Comparison of ENCODE assay signal across 1 cellular context in the genomic region with DNA sequence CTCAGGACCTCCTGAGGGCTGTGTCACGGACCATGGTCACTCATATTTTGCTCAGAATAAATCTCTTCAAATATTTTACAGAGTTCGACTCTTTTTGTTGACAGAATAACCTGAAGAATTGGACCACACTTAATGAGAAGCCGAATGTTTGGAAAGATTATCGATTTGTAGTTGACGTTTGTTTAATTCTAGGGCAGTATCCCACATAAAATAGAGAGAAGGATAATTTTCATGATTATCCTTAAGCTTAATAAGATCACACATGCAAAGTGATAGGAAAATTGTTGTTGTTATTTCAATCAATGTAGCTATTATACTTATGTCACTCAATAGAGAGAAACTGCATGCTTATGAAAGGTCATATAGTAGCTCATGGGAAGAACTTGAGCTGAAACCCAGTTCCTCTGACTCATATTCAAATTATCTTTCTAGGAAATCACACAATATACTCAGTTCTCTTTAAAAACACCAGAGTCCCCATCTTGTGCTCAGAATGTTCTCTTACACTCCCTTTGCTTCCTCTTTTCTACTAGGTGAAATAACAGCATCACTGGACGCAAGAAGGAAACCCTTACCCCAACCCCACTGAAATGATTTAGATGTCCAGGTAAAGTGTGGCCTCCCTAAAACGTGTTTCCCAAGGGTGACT.
TF ChIP-seq lines count a peak whose summit lies in the region.

No MANE protein-coding gene starts in this region.

TF ChIP-seq in GM12878, 131 proteins besides CTCF, POLR2A, EP300 and RAD21 (continued from another document and continues in another):
- no peak for TF ChIP-seq SKIL (IDR thresholded peaks at IDR 0.05; ENCODE audit: low read depth, poor library complexity, severe bottlenecking)
- peak; percentile 92 for TF ChIP-seq MLLT1 (IDR thresholded peaks at IDR 0.05)
- TF ChIP-seq TCF7 (IDR thresholded peaks at IDR 0.05; ENCODE audit: borderline replicate concordance) = no peak
- no peak for TF ChIP-seq POLR2AphosphoS2 (IDR thresholded peaks at IDR 0.05; ENCODE audit: low read depth, low read length)
- TF ChIP-seq JUNB (IDR thresholded peaks at IDR 0.05) = no peak
- no peak for TF ChIP-seq HCFC1 (IDR thresholded peaks at IDR 0.05; ENCODE audit: low read length)
- TF ChIP-seq GATAD2B (conservative IDR thresholded peaks at IDR 0.05; ENCODE audit: low read depth) = 0 out of 2 replicates have a peak, but pooled peaks have one; percentile 40
- TF ChIP-seq IRF4 (IDR thresholded peaks at IDR 0.05; ENCODE audit: low read depth, low read length) = no peak
- 0 out of 3 replicates have a peak, but pooled peaks have one; percentile 28 for TF ChIP-seq POU2F2 (IDR thresholded peaks at IDR 0.05; ENCODE audit: borderline replicate concordance, low read depth, low read length)
- TF ChIP-seq KLF5 (IDR thresholded peaks at IDR 0.05; ENCODE audit: partially characterized antibody) = no peak
- TF ChIP-seq NFYA (IDR thresholded peaks at IDR 0.05; ENCODE audit: borderline replicate concordance, low read depth, low read length) = no peak
- no peak for TF ChIP-seq CEBPB (IDR thresholded peaks at IDR 0.05; ENCODE audit: borderline replicate concordance in 1 of 2, low read depth in 2 of 2, low read length in 2 of 2)
- TF ChIP-seq LARP7 (IDR thresholded peaks at IDR 0.05) = no peak
- TF ChIP-seq RCOR1 (conservative IDR thresholded peaks at IDR 0.05; ENCODE audit: low read depth, low read length) = no peak
- no peak for TF ChIP-seq GABPA (IDR thresholded peaks at IDR 0.05; ENCODE audit: low read depth)
- no peak for TF ChIP-seq BRCA1 (IDR thresholded peaks at IDR 0.05; ENCODE audit: low read depth, low read length)
- no peak for TF ChIP-seq E2F8 (IDR thresholded peaks at IDR 0.05; ENCODE audit: low read depth, partially characterized antibody)
- TF ChIP-seq SIX5 (IDR thresholded peaks at IDR 0.05; ENCODE audit: low read depth, low read length, severe bottlenecking) = no peak
- TF ChIP-seq, protein P1, sequence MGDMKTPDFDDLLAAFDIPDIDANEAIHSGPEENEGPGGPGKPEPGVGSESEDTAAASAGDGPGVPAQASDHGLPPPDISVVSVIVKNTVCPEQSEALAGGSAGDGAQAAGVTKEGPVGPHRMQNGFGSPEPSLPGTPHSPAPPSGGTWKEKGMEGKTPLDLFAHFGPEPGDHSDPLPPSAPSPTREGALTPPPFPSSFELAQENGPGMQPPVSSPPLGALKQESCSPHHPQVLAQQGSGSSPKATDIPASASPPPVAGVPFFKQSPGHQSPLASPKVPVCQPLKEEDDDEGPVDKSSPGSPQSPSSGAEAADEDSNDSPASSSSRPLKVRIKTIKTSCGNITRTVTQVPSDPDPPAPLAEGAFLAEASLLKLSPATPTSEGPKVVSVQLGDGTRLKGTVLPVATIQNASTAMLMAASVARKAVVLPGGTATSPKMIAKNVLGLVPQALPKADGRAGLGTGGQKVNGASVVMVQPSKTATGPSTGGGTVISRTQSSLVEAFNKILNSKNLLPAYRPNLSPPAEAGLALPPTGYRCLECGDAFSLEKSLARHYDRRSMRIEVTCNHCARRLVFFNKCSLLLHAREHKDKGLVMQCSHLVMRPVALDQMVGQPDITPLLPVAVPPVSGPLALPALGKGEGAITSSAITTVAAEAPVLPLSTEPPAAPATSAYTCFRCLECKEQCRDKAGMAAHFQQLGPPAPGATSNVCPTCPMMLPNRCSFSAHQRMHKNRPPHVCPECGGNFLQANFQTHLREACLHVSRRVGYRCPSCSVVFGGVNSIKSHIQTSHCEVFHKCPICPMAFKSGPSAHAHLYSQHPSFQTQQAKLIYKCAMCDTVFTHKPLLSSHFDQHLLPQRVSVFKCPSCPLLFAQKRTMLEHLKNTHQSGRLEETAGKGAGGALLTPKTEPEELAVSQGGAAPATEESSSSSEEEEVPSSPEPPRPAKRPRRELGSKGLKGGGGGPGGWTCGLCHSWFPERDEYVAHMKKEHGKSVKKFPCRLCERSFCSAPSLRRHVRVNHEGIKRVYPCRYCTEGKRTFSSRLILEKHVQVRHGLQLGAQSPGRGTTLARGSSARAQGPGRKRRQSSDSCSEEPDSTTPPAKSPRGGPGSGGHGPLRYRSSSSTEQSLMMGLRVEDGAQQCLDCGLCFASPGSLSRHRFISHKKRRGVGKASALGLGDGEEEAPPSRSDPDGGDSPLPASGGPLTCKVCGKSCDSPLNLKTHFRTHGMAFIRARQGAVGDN (IDR thresholded peaks at IDR 0.05) = peak; percentile 82; the same call in 1 of the 2 replicates
- TF ChIP-seq CHD1 (IDR thresholded peaks at IDR 0.05; ENCODE audit: low read depth, low read length) = no peak
- no peak for TF ChIP-seq ZBTB40 (IDR thresholded peaks at IDR 0.05; ENCODE audit: borderline replicate concordance)
- TF ChIP-seq FOXM1 (IDR thresholded peaks at IDR 0.05; ENCODE audit: low read depth, low read length) = no peak
- no peak for TF ChIP-seq BCL3 (IDR thresholded peaks at IDR 0.05; ENCODE audit: borderline replicate concordance, insufficient read depth, low read depth, low read length, poor library complexity, severe bottlenecking)
- TF ChIP-seq, protein P2, sequence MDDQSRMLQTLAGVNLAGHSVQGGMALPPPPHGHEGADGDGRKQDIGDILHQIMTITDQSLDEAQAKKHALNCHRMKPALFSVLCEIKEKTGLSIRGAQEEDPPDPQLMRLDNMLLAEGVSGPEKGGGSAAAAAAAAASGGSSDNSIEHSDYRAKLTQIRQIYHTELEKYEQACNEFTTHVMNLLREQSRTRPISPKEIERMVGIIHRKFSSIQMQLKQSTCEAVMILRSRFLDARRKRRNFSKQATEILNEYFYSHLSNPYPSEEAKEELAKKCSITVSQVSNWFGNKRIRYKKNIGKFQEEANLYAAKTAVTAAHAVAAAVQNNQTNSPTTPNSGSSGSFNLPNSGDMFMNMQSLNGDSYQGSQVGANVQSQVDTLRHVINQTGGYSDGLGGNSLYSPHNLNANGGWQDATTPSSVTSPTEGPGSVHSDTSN (IDR thresholded peaks at IDR 0.05; ENCODE audit: insufficient replicate concordance, low read depth, low read length) = no peak
- TF ChIP-seq, protein P3, sequence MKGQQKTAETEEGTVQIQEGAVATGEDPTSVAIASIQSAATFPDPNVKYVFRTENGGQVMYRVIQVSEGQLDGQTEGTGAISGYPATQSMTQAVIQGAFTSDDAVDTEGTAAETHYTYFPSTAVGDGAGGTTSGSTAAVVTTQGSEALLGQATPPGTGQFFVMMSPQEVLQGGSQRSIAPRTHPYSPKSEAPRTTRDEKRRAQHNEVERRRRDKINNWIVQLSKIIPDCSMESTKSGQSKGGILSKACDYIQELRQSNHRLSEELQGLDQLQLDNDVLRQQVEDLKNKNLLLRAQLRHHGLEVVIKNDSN (IDR thresholded peaks at IDR 0.05; ENCODE audit: borderline replicate concordance, extremely low read length, insufficient read depth, low read depth, low read length) = no peak
- no peak for TF ChIP-seq ELK1 (IDR thresholded peaks at IDR 0.05; ENCODE audit: low read depth, low read length)
- TF ChIP-seq BHLHE40 (IDR thresholded peaks at IDR 0.05; ENCODE audit: borderline replicate concordance in 1 of 2, low read depth in 2 of 2, low read length in 1 of 2) = peak; percentile 10 to 13; a peak in 2 of 4 replicates
- TF ChIP-seq IKZF1 (conservative IDR thresholded peaks at IDR 0.05) = peak; percentile 45
- TF ChIP-seq NR2C2 (IDR thresholded peaks at IDR 0.05; ENCODE audit: borderline replicate concordance, control insufficient read depth, insufficient read length, low read depth) = no peak
- TF ChIP-seq JUND (IDR thresholded peaks at IDR 0.05; ENCODE audit: low read depth, low read length) = no peak
- TF ChIP-seq RELA (IDR thresholded peaks at IDR 0.05; ENCODE audit: borderline replicate concordance, partially characterized antibody) = no peak
- no peak for TF ChIP-seq ZZZ3 (IDR thresholded peaks at IDR 0.05; ENCODE audit: control insufficient read depth, insufficient read length, low read depth)
- TF ChIP-seq PML (IDR thresholded peaks at IDR 0.05; ENCODE audit: low read length) = no peak
- no peak; the same call in 1 of the 2 replicates for TF ChIP-seq ESRRA (IDR thresholded peaks at IDR 0.05; ENCODE audit: low read length)
- TF ChIP-seq ZNF24 (IDR thresholded peaks at IDR 0.05) = peak; percentile 69; the same call in 1 of the 2 replicates
- no peak for TF ChIP-seq MTA3 (IDR thresholded peaks at IDR 0.05; ENCODE audit: borderline replicate concordance, low read length)
- no peak; the same call in 1 of the 2 replicates for TF ChIP-seq BMI1 (IDR thresholded peaks at IDR 0.05; ENCODE audit: borderline replicate concordance)
